8 cellular contexts compared by ENCODE assay signal in the genomic region with DNA sequence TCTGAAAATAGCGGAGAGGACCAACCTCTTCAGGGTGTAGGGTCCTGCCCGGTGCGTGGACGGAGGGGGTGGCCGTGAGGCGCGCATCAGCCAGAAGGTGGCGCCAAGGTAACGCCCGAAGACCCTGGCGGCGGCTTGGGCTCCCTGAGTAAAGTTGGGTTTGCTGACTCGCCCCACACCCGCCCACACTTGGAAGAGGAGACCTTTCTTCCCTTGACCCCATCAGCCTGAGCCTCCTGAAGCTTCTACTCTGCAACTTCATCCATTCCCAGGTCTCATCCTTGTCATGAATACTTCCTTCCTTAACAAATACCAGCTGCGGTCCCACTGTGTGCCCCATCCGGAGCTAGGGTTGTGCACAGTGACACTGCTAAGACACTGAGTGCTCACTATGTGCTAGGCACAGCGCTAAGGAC. TPM values are rescaled to one million over a fixed set of nuclear protein-coding genes. Genes with fewer than 3 reads are reported as not detected.
DNase-seq lines count a peak whose midpoint lies in the region; ATAC-seq and TF ChIP-seq lines count a peak whose summit lies in the region.

No MANE protein-coding gene starts in this region.

- H3K4me1 ChIP-seq in adrenal gland (replicated peaks in 1 of 2), result no peaks in the 10 kb centered on the region
- H3K4me1 ChIP-seq in right cardiac atrium (ENCODE audit: control insufficient read depth, insufficient read depth, low read length), result no peaks in the 10 kb centered on the region
- H3K4me1 ChIP-seq in gastrocnemius medialis, result peaks cover 5 to 7% of the 10 kb centered on the region in 2 donors

- DNase-seq in A172 (ENCODE audit: low spot score) (peak; percentile 45), NCI-H128 (lab: John Stamatoyannopoulos, UW; ENCODE audit: unreplicated experiment) (peak; percentile 70), T-helper 2 cell (peak in 4 of 5 experiments; percentile 27 to 50 (median 42)), adrenal gland (peak; percentile 63 to 87 (median 78)), right cardiac atrium (peak; percentile 76 to 90 (median 89)), gastrocnemius medialis (peak; percentile 46 to 50)

- peak; percentile 53 to 91 (median 83) for TF ChIP-seq CTCF in adrenal gland (IDR thresholded peaks at IDR 0.05)
- peak; percentile 79 to 87 (median 84) for TF ChIP-seq CTCF in gastrocnemius medialis (IDR thresholded peaks at IDR 0.05 in 4 of 5, conservative IDR thresholded peaks at IDR 0.05 in 1 of 5)

- in situ Hi-C loops in gastrocnemius medialis (cut with MboI; ENCODE audit: low sequenced_read_pairs in 4 of 4), result loop anchor here in 3 of 4 donors (10.0 to 25.0 kb wide), 3 partner anchors 122 to 212 kb away; no protein-coding TSS in a partner anchor

- H3K27ac ChIP-seq in adrenal gland, result no peak overlapping the region
- no peak overlapping the region for H3K27ac ChIP-seq in right cardiac atrium (ENCODE audit: low read length)
- H3K27ac ChIP-seq in gastrocnemius medialis, result no peak overlapping the region

- peak; percentile 70 for ATAC-seq in GM18511 (IDR thresholded peaks at IDR 0.05; ENCODE audit: unreplicated experiment)
- peak; percentile 84 to 87 for ATAC-seq in right cardiac atrium
- ATAC-seq in gastrocnemius medialis, result peak; percentile 56 to 82
- ATAC-seq in GM18861 (IDR thresholded peaks at IDR 0.05; ENCODE audit: unreplicated experiment), result no peak

- intact Hi-C loops in adrenal gland (cut with DNase I) (loop anchor here in 1 of 2 donors (5.0 kb wide), 2 partner anchors 40 to 215 kb away; no protein-coding TSS in a partner anchor), right cardiac atrium (cut with DNase I) (loop anchor here (2.0 to 5.0 kb wide), 4 partner anchors 175 to 216 kb away; a partner anchor contains a TSS), gastrocnemius medialis (cut with DNase I; ENCODE audit: low total_unique reads) (loop anchor here (2.0 to 5.0 kb wide), 4 partner anchors 40 to 216 kb away; no protein-coding TSS in a partner anchor)

- H3K9me3 ChIP-seq in adrenal gland (replicated peaks in 1 of 3) (no peaks in the 10 kb centered on the region), right cardiac atrium (ENCODE audit: control insufficient read depth, low read length) (no peaks in the 10 kb centered on the region), gastrocnemius medialis (no peaks in the 10 kb centered on the region)

- TF ChIP-seq POLR2A in adrenal gland (IDR thresholded peaks at IDR 0.05), result no peak
- no peak for TF ChIP-seq POLR2A in gastrocnemius medialis (IDR thresholded peaks at IDR 0.05)

- WGBS in adrenal gland, 4 donors, result 13 to 27% (median 16%) methylated on average over 9 to 17 of the region's 17 CpGs
- WGBS in right cardiac atrium, result 13% methylated on average over 17 of the region's 17 CpGs

- H3K36me3 ChIP-seq in adrenal gland (replicated peaks in 1 of 2) (no peaks in the 10 kb centered on the region), gastrocnemius medialis (no peaks in the 10 kb centered on the region)

- H3K27me3 ChIP-seq in adrenal gland, result peaks cover 9% of the 10 kb centered on the region
- H3K27me3 ChIP-seq in right cardiac atrium (ENCODE audit: control insufficient read depth, insufficient read depth), result no peaks in the 10 kb centered on the region
- H3K27me3 ChIP-seq in gastrocnemius medialis, result no peaks in the 10 kb centered on the region

- H3K4me3 ChIP-seq in adrenal gland, result no peak overlapping the region
- no peak overlapping the region for H3K4me3 ChIP-seq in right cardiac atrium (ENCODE audit: low read length)
- no peak overlapping the region for H3K4me3 ChIP-seq in gastrocnemius medialis

RNA-seq across cellular contexts. Expression of a gene that starts 14.6 kb away (rescaled TPM):
- not detected in 2 replicates for total RNA-seq in A172 (2014; rRNA removed; shearing (Covaris generic))
- total RNA-seq in adrenal gland (10 to 100 TPM in 3 of 8 donors, 1 to 10 TPM in 5; 4.5 to 13.5 (median 9.4) TPM), right cardiac atrium (10 to 100 TPM; 11.6 to 19.0 (median 12.0) TPM), gastrocnemius medialis (10 to 100 TPM in 1 of 4 donors, 1 to 10 TPM in 3; 7.2 to 13.0 (median 8.2) TPM)
- polyA plus RNA-seq in adrenal gland (10 to 100 TPM in 2 of 3 donors, 1 to 10 TPM in 1; 6.8 to 20.5 (median 13.1) TPM), right cardiac atrium (9.7 TPM)

RNA-seq across cellular contexts. Expression of a gene that starts 43.0 kb away (rescaled TPM):
- 31.2 and 40.3 TPM in 2 replicates for total RNA-seq in A172 (2014; rRNA removed; shearing (Covaris generic))
- total RNA-seq in adrenal gland (10 to 100 TPM; 17.8 to 44.8 (median 26.0) TPM), right cardiac atrium (10 to 100 TPM; 16.1 to 26.1 (median 21.2) TPM), gastrocnemius medialis (10 to 100 TPM; 14.7 to 21.5 (median 19.0) TPM)
- polyA plus RNA-seq in adrenal gland (10 to 100 TPM; 18.7 to 24.8 (median 19.0) TPM), right cardiac atrium (9.5 TPM)
